Comparison of ENCODE assay signal across 10 cellular contexts in genomic region chr15:92914103-92914499, GRCh38. TPM values are rescaled to one million over a fixed set of nuclear protein-coding genes. Genes with fewer than 3 reads are reported as not detected.
DNase-seq lines count a peak whose midpoint lies in the region; ATAC-seq, FAIRE-seq and TF ChIP-seq lines count a peak whose summit lies in the region.
"Had no signal": no experiment of that assay in that cellular context is flagged by ENCODE, and none has a peak within 500 bp of the region (broad histone marks: within the 10 kb centered on the region; RNA-seq: fewer than 3 reads in every experiment).

No MANE protein-coding gene starts in this region.

- H3K36me3 ChIP-seq in HCT116 (ENCODE audit: control insufficient read depth in 1 of 2, insufficient read depth in 2 of 2, low read length in 2 of 2) (no peaks in the 10 kb centered on the region; a peak in 2 of 4 replicates), skeletal muscle satellite cell (ENCODE audit: insufficient read depth, low read length) (peaks cover 40% of the 10 kb centered on the region)

- H3K4me3 ChIP-seq in HCT116 (replicated peaks in 1 of 2; ENCODE audit: low read depth in 1 of 2, low read length in 2 of 2) = no peak overlapping the region
- no peak overlapping the region for H3K4me3 ChIP-seq in skeletal muscle satellite cell (ENCODE audit: low read length)

- POLR2A ChIA-PET in HCT116 (lab: Charles Lee) = interaction anchor here (0.8 to 1.8 kb wide), 5 partner anchors 7 to 110 kb away, joined by 3 to 5 read pairs (median 3); no protein-coding TSS in a partner anchor

- H3K4me2 ChIP-seq in HCT116 (ENCODE audit: low read length) (peak overlapping the region; percentile 18), skeletal muscle satellite cell (ENCODE audit: low read length) (peak overlapping the region; percentile 17)

- H2AFZ ChIP-seq in HCT116 (ENCODE audit: low read depth, low read length, poor library complexity, severe bottlenecking) = no peak overlapping the region

- peaks cover 64% of the 10 kb centered on the region for H3K4me1 Mint-ChIP-seq in T-helper 17 cell

- ATAC-seq in HCT116 (no peak), T-helper 17 cell (no peak), foreskin keratinocyte (no peak), HG02885 (IDR thresholded peaks at IDR 0.05; ENCODE audit: poor library complexity, unreplicated experiment) (no peak), HG02763 (IDR thresholded peaks at IDR 0.05; ENCODE audit: unreplicated experiment) (no peak)

- no peaks in the 10 kb centered on the region for H3K9me3 ChIP-seq in HCT116 (ENCODE audit: control insufficient read depth in 1 of 2, insufficient read depth in 1 of 2, low read depth in 1 of 2, low read length in 2 of 2)
- no peaks in the 10 kb centered on the region for H3K9me3 ChIP-seq in T-helper 17 cell (ENCODE audit: control insufficient read depth, low read length, poor library complexity, severe bottlenecking)
- no peaks in the 10 kb centered on the region for H3K9me3 ChIP-seq in skeletal muscle satellite cell (replicated peaks; ENCODE audit: low read length)

- H3K79me2 ChIP-seq in HCT116 (ENCODE audit: insufficient read depth, low read length) = peaks cover 99% of the 10 kb centered on the region

- peak overlapping the region; percentile 42; the same call in 1 of the 2 replicates for H3K27ac ChIP-seq in HCT116 (ENCODE audit: low read depth, low read length)
- H3K27ac ChIP-seq in foreskin keratinocyte = peak overlapping the region; percentile 39

- CTCF ChIA-PET in HCT116 (lab: Charles Lee) = interaction anchor here (1.1 kb wide), 1 partner anchor 117 kb away, joined by 3 read pairs; no protein-coding TSS in a partner anchor

- DNase-seq in HCT116 (ENCODE audit: low read depth, low spot score) (no peak), T-helper 17 cell (no peak), foreskin keratinocyte (no peak), H54 (ENCODE audit: insufficient read length, low spot score) (no peak), urothelium cell line (ENCODE audit: low spot score) (no peak)
- DNase-seq: activated CD4-positive, alpha-beta T cell treated with anti-CD3 and anti-CD28 coated beads, Interleukin-2, amount 50 U/mL, for 48 hours; NCI-H1694 had no signal

- H3K9ac ChIP-seq in HCT116 (ENCODE audit: low read length) (peak overlapping the region; percentile 3; the same call in 1 of the 2 replicates), skeletal muscle satellite cell (ENCODE audit: low read depth, low read length) (no peak overlapping the region)

- BruUV-seq in HCT116 (replicated peaks; lab: Mats Ljungman, UMichigan) = no TSS peak

- no peak for TF ChIP-seq POLR2A in HCT116 (IDR thresholded peaks at IDR 0.05; ENCODE audit: borderline replicate concordance, extremely low read depth, insufficient read depth, insufficient read length)
- TF ChIP-seq POLR2A in H54 (IDR thresholded peaks at IDR 0.05; ENCODE audit: low read depth, low read length) = no peak

- H3K4me3 Mint-ChIP-seq in T-helper 17 cell = peak overlapping the region; percentile 91

- H3K27me3 Mint-ChIP-seq in T-helper 17 cell = no peaks in the 10 kb centered on the region

- no peak for TF ChIP-seq RAD21 in HCT116 (IDR thresholded peaks at IDR 0.05; ENCODE audit: low read depth)

- H3K27me3 ChIP-seq in HCT116 (ENCODE audit: insufficient read depth, low read length) = no peaks in the 10 kb centered on the region
- H3K27me3 ChIP-seq in foreskin keratinocyte = no peaks in the 10 kb centered on the region
- H3K27me3 ChIP-seq in skeletal muscle satellite cell (ENCODE audit: control insufficient read depth, insufficient read depth, low read length) = no peaks in the 10 kb centered on the region

- RAD21 ChIA-PET in HCT116 (lab: Charles Lee; ENCODE audit: low non-redundant PET in 1 of 2, low total read pairs in 2 of 2, uncharacterized antibody in 2 of 2, unreplicated experiment in 2 of 2) = no interaction called here

- TF ChIP-seq CTCF in HCT116 (IDR thresholded peaks at IDR 0.05 in 2 of 3, conservative IDR thresholded peaks at IDR 0.05 in 1 of 3; ENCODE audit: borderline replicate concordance in 1 of 3, insufficient read depth in 1 of 3, low read depth in 2 of 3, low read length in 2 of 3) (no peak), foreskin keratinocyte (conservative IDR thresholded peaks at IDR 0.05) (no peak)

- intact Hi-C loops in HCT116 (cut with micrococcal nuclease) = no loop called here

- H3K27ac Mint-ChIP-seq in T-helper 17 cell = peak overlapping the region; percentile 100

- FAIRE-seq in H54 (lab: Jason Lieb, UNC) (no peak), urothelium cell line (lab: Jason Lieb, UNC) (no peak)

- H3K36me3 Mint-ChIP-seq in T-helper 17 cell (ENCODE audit: low read depth) = peaks cover 14% of the 10 kb centered on the region

- no peaks in the 10 kb centered on the region for H3K9me2 ChIP-seq in HCT116 (ENCODE audit: insufficient read depth)

- peaks cover 44 to 88% of the 10 kb centered on the region in 2 experiments for H3K4me1 ChIP-seq in HCT116 (ENCODE audit: control insufficient read depth in 1 of 2, insufficient read depth in 2 of 2, low read length in 2 of 2)
- H3K4me1 ChIP-seq in foreskin keratinocyte = peaks cover 20% of the 10 kb centered on the region
- H3K4me1 ChIP-seq in skeletal muscle satellite cell (ENCODE audit: control insufficient read depth, insufficient read depth, low read length) = peaks cover 64% of the 10 kb centered on the region

- H4K20me1 ChIP-seq in HCT116 (ENCODE audit: insufficient read depth) = no peaks in the 10 kb centered on the region

TF ChIP-seq in HCT116, 20 proteins besides CTCF, POLR2A, EP300 and RAD21:
- TF ChIP-seq SP1 (IDR thresholded peaks at IDR 0.05; ENCODE audit: low read depth) (no peak), REST (IDR thresholded peaks at IDR 0.05; ENCODE audit: low read depth) (no peak), ATF3 (IDR thresholded peaks at IDR 0.05) (no peak), MAX (IDR thresholded peaks at IDR 0.05) (no peak), TCF7L2 (IDR thresholded peaks at IDR 0.05; ENCODE audit: borderline replicate concordance, extremely low read depth, insufficient read depth, insufficient read length) (no peak), SRF (IDR thresholded peaks at IDR 0.05; ENCODE audit: low read depth) (no peak)

RNA-seq across cellular contexts. Expression of gene CHD2, which starts 14.0 kb away (rescaled TPM):
- total RNA-seq in HCT116 (2021; ENCODE audit: unreplicated experiment) (116 TPM), T-helper 17 cell (100 to 1,000 TPM; 505 to 520 TPM), foreskin keratinocyte (43.6 and 57.5 TPM in 2 replicates)
- 64.4 and 68.7 TPM in 2 replicates for polyA plus RNA-seq in HCT116 (2012)
- 12.9 and 13.7 TPM in 2 replicates for polyA plus RNA-seq in foreskin keratinocyte
- 46.5 and 60.8 TPM in 2 replicates for total RNA-seq in skeletal muscle satellite cell (2012; rRNA removed)
